ENCODE assay signal across 9 cellular contexts in the genomic region with DNA sequence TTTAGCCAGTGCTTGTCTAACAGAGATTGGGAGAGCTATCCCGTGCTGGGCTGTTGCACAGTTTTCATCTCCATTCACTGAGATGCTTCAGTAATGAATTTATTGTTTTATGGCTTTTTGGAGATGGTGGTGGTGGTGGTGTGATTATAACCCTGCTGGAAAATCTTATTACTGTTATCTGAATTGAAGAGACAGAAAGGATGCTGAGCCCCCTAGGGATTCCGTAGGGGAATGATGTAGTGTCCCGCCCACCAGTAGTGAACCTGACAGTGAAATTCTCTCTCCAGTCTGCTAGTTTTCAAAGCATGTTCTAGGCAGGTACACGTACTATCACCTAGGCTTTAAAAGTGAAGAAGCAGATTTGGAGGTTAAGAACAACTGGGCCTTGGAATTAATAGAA. TPM values are rescaled to one million over a fixed set of nuclear protein-coding genes. Genes with fewer than 3 reads are reported as not detected.
DNase-seq lines count a peak whose midpoint lies in the region; ATAC-seq, FAIRE-seq and TF ChIP-seq lines count a peak whose summit lies in the region.
"Had no signal": no experiment of that assay in that cellular context is flagged by ENCODE, and none has a peak within 500 bp of the region (broad histone marks: within the 10 kb centered on the region; RNA-seq: fewer than 3 reads in every experiment).

No MANE protein-coding gene starts in this region.

- dilution Hi-C loops in endothelial cell of umbilical vein (cut with MboI; ENCODE audit: extremely low pct_ligation_motif_present, low sequenced_read_pairs), result no loop called here

- H2BK120ac ChIP-seq in trophoblast cell (ENCODE audit: insufficient read depth, low read length, poor library complexity), result no peak overlapping the region

- H3K4me3 ChIP-seq in endothelial cell of umbilical vein (replicated peaks in 1 of 3; ENCODE audit: insufficient read depth in 1 of 3, low read depth in 1 of 3, low read length in 3 of 3), result peak overlapping the region; percentile 96 to 99 (median 98)
- no peak overlapping the region for H3K4me3 ChIP-seq in trophoblast cell (ENCODE audit: low read depth, low read length)

- BruUV-seq in endothelial cell of umbilical vein (replicated peaks; lab: Mats Ljungman, UMichigan), result TSS peak; percentile 35

- peaks cover 7% of the 10 kb centered on the region for H4K20me1 ChIP-seq in endothelial cell of umbilical vein (replicated peaks; ENCODE audit: control insufficient read depth, extremely low read depth, insufficient read depth, low read length)

- intact Hi-C loops in endothelial cell of umbilical vein (cut with micrococcal nuclease) (loop anchor here (5.0 kb wide), 1 partner anchor 129 kb away; no protein-coding TSS in a partner anchor), posterior cingulate gyrus (cut with DNase I) (loop anchor here (5.0 to 10.0 kb wide), 3 partner anchors 171 to 237 kb away; a partner anchor contains a TSS)

- H3K14ac ChIP-seq in trophoblast cell (ENCODE audit: low read length), result no peak overlapping the region

- TF ChIP-seq POLR2A in endothelial cell of umbilical vein (IDR thresholded peaks at IDR 0.05; ENCODE audit: low read depth, low read length), result no peak
- no peak for TF ChIP-seq POLR2A in GM12892 (IDR thresholded peaks at IDR 0.05; ENCODE audit: low read depth, low read length)

- H3K27me3 ChIP-seq in endothelial cell of umbilical vein (ENCODE audit: control insufficient read depth in 2 of 2, insufficient read depth in 2 of 2, low read length in 2 of 2) (no peaks in the 10 kb centered on the region), trophoblast cell (ENCODE audit: insufficient read depth, low read length) (no peaks in the 10 kb centered on the region)

- H4K12ac ChIP-seq in trophoblast cell (ENCODE audit: low read depth, low read length), result no peak overlapping the region

- H4K91ac ChIP-seq in trophoblast cell (ENCODE audit: low read depth, low read length), result no peak overlapping the region

- WGBS in trophoblast cell (ENCODE audit: extremely low coverage, insufficient coverage, insufficient read length), result no CpG with 5 or more reads among the region's 4 CpGs

- no peak overlapping the region for H3K18ac ChIP-seq in trophoblast cell (ENCODE audit: low read length)

- peak overlapping the region; percentile 97 for H3K4me2 ChIP-seq in endothelial cell of umbilical vein (ENCODE audit: insufficient read depth, low read length)
- peak overlapping the region; percentile 69 for H3K4me2 ChIP-seq in trophoblast cell (ENCODE audit: low read length)

- no peak overlapping the region for H2AK5ac ChIP-seq in trophoblast cell (ENCODE audit: low read length)

- H3K79me2 ChIP-seq in endothelial cell of umbilical vein (ENCODE audit: control insufficient read depth, insufficient read depth, low read length) (peaks cover 67% of the 10 kb centered on the region), trophoblast cell (ENCODE audit: control insufficient read depth, insufficient read depth, low read length, poor library complexity) (peaks cover 26% of the 10 kb centered on the region)

- FAIRE-seq in endothelial cell of umbilical vein (lab: Jason Lieb, UNC) (peak; percentile 4), GM12892 (lab: Jason Lieb, UNC) (no peak)
- FAIRE-seq: endometrium had no signal

- peaks cover 25% of the 10 kb centered on the region for H3K79me1 ChIP-seq in trophoblast cell (ENCODE audit: low read length)

- no peak overlapping the region for H3K23ac ChIP-seq in trophoblast cell (ENCODE audit: low read length)

- H3K4me1 ChIP-seq in ES-I3 (ENCODE audit: insufficient read depth, low read length), result peaks cover 14% of the 10 kb centered on the region
- H3K4me1 ChIP-seq in endothelial cell of umbilical vein (ENCODE audit: control insufficient read depth, extremely low read depth, insufficient read depth, low read length), result peaks cover 59% of the 10 kb centered on the region
- H3K4me1 ChIP-seq in trophoblast cell (ENCODE audit: control insufficient read depth in 1 of 2, insufficient read depth in 2 of 2, low read length in 2 of 2), result peaks cover 3 to 7% of the 10 kb centered on the region in 2 experiments

- no peaks in the 10 kb centered on the region for H3K36me3 ChIP-seq in ES-I3 (ENCODE audit: insufficient read depth, low read length)
- H3K36me3 ChIP-seq in endothelial cell of umbilical vein (ENCODE audit: control insufficient read depth in 2 of 2, extremely low read depth in 1 of 2, insufficient read depth in 2 of 2, low read length in 2 of 2), result peaks cover 3 to 8% of the 10 kb centered on the region in 2 experiments
- peaks cover 3 to 12% of the 10 kb centered on the region in 2 experiments for H3K36me3 ChIP-seq in trophoblast cell (ENCODE audit: control insufficient read depth in 1 of 2, insufficient read depth in 2 of 2, low read length in 2 of 2)

- peak overlapping the region; percentile 72 for H3K4ac ChIP-seq in trophoblast cell (ENCODE audit: low read depth, low read length)

- DNase-seq in NCI-H748 treated with DMSO at 0.1 percent for 48 hours (lab: John Stamatoyannopoulos, UW) (peak; percentile 50), endothelial cell of umbilical vein (ENCODE audit: low read depth, low spot score) (no peak), trophoblast cell (no peak), GM12892 (ENCODE audit: insufficient read length) (no peak), posterior cingulate gyrus (no peak), NCI-H146 treated with DMSO at 0.1 percent for 48 hours (lab: John Stamatoyannopoulos, UW; ENCODE audit: unreplicated experiment) (no peak)

- H4K8ac ChIP-seq in trophoblast cell (ENCODE audit: low read depth, low read length), result no peak overlapping the region

- peak overlapping the region; percentile 75 for H3K9ac ChIP-seq in ES-I3 (ENCODE audit: low read depth, low read length)
- peak overlapping the region; percentile 100 for H3K9ac ChIP-seq in endothelial cell of umbilical vein (replicated peaks; ENCODE audit: extremely low read depth, insufficient read depth, low read length)
- no peak overlapping the region for H3K9ac ChIP-seq in trophoblast cell (ENCODE audit: low read length)

- no peaks in the 10 kb centered on the region for H3K9me1 ChIP-seq in endothelial cell of umbilical vein (replicated peaks; ENCODE audit: control insufficient read depth, extremely low read depth, insufficient read depth, low read length)

- H2BK12ac ChIP-seq in trophoblast cell (ENCODE audit: low read length), result no peak overlapping the region

- peak overlapping the region; percentile 96 for H3K27ac ChIP-seq in endothelial cell of umbilical vein (ENCODE audit: insufficient read depth, low read depth, low read length)
- H3K27ac ChIP-seq in trophoblast cell (ENCODE audit: low read depth, low read length), result no peak overlapping the region

- TF ChIP-seq CTCF in endothelial cell of umbilical vein (IDR thresholded peaks at IDR 0.05; ENCODE audit: extremely low read depth in 1 of 2, insufficient read depth in 1 of 2, low read depth in 1 of 2, low read length in 2 of 2), result peak in 1 of 2 donors; percentile 17

- CTCF ChIA-PET in endothelial cell of umbilical vein (lab: Charles Lee), result interaction anchor here (0.9 to 1.2 kb wide), 4 partner anchors 29 to 172 kb away, joined by 3 to 5 read pairs (median 4); no protein-coding TSS in a partner anchor

- H2BK5ac ChIP-seq in trophoblast cell (ENCODE audit: low read depth, low read length, poor library complexity), result no peak overlapping the region

- ATAC-seq in HG02885 (IDR thresholded peaks at IDR 0.05; ENCODE audit: poor library complexity, unreplicated experiment), result no peak

- H2AFZ ChIP-seq in endothelial cell of umbilical vein (ENCODE audit: low read depth, low read length), result no peak overlapping the region
- no peak overlapping the region for H2AFZ ChIP-seq in trophoblast cell (ENCODE audit: insufficient read depth, low read length, poor library complexity)

- H3K9me3 ChIP-seq in ES-I3 (ENCODE audit: control insufficient read depth, insufficient read depth, low read length) (no peaks in the 10 kb centered on the region), endothelial cell of umbilical vein (replicated peaks; ENCODE audit: control insufficient read depth, insufficient read depth, low read length) (no peaks in the 10 kb centered on the region), trophoblast cell (ENCODE audit: insufficient read depth, low read depth, low read length) (no peaks in the 10 kb centered on the region)

- POLR2A ChIA-PET in endothelial cell of umbilical vein (lab: Charles Lee), result interaction anchor here (0.5 to 3.6 kb wide), 5 partner anchors 17 to 134 kb away, joined by 4 to 57 read pairs (median 7); no protein-coding TSS in a partner anchor

TF ChIP-seq in endothelial cell of umbilical vein, 7 proteins besides CTCF, POLR2A, EP300 and RAD21:
- TF ChIP-seq JUN (IDR thresholded peaks at IDR 0.05; ENCODE audit: borderline replicate concordance, insufficient read depth, insufficient read length, low read depth), result no peak
- no peak for TF ChIP-seq FOS (IDR thresholded peaks at IDR 0.05; ENCODE audit: borderline replicate concordance, insufficient read depth, low read length)
- no peak for TF ChIP-seq EZH2 (IDR thresholded peaks at IDR 0.05; ENCODE audit: borderline replicate concordance, low read depth, low read length, severe bottlenecking)
- TF ChIP-seq, protein P1, sequence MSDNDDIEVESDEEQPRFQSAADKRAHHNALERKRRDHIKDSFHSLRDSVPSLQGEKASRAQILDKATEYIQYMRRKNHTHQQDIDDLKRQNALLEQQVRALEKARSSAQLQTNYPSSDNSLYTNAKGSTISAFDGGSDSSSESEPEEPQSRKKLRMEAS (IDR thresholded peaks at IDR 0.05; ENCODE audit: insufficient read depth, insufficient read length), result no peak

RNA-seq across cellular contexts. Expression of a gene that starts 1.9 kb away (rescaled TPM):
- 369 and 390 TPM in 2 replicates for total RNA-seq in endothelial cell of umbilical vein
- 113 and 114 TPM in 2 replicates for polyA plus RNA-seq in endothelial cell of umbilical vein
- 130 and 164 TPM in 2 replicates for polyA plus RNA-seq in endothelial cell of umbilical vein (2011; cell fraction: cytosol; rRNA removed)
- polyA plus RNA-seq in endothelial cell of umbilical vein (2011; cell fraction: nucleus; rRNA removed), result 204 and 223 TPM in 2 replicates
- polyA plus RNA-seq in endothelial cell of umbilical vein (2012), result 239 and 249 TPM in 2 replicates
- polyA minus RNA-seq in endothelial cell of umbilical vein, result 582 and 866 TPM in 2 replicates
- polyA minus RNA-seq in endothelial cell of umbilical vein (2011; cell fraction: cytosol; rRNA and poly(A)+ RNA removed), result 2.6 TPM
- polyA minus RNA-seq in endothelial cell of umbilical vein (2011; cell fraction: nucleus; rRNA and poly(A)+ RNA removed), result 148 and 149 TPM in 2 replicates
- polyA plus RNA-seq in trophoblast cell (2013), result 251 and 256 TPM in 2 replicates
- 5.6 TPM for polyA plus RNA-seq in GM12892 (2012; ENCODE audit: missing spikeins)
